In genomic region chr7:49927581-49927980, GRCh38 we compare ENCODE assay signal across 20 cellular contexts.
A peak's percentile ranks its signal among the peaks of the same experiment; 100 is the strongest.
DNase-seq lines count a peak whose midpoint lies in the region; ATAC-seq lines count a peak whose summit lies in the region.
"Had no signal": no experiment of that assay in that cellular context is flagged by ENCODE, and none has a peak within 500 bp of the region (broad histone marks: within the 10 kb centered on the region; RNA-seq: fewer than 3 reads in every experiment).

No MANE protein-coding gene starts in this region.

- intact Hi-C loops in left colon (cut with DNase I, micrococcal nuclease): no loop called here

- DNase-seq in Ammon's horn (ENCODE audit: low spot score) (peak; percentile 19), DMS 273 treated with DMSO at 0.1 percent for 48 hours (lab: John Stamatoyannopoulos, UW) (peak; percentile 24), NCI-H446 treated with DMSO at 0.1 percent for 48 hours (lab: John Stamatoyannopoulos, UW) (peak; percentile 97), cerebellum (ENCODE audit: low spot score) (peak; percentile 72), NCI-H2029 (lab: John Stamatoyannopoulos, UW) (no peak), left colon (no peak)
- DNase-seq: 8988T; ACHN; AML-193; Calu3; CD4-positive, alpha-beta memory T cell; COR-L47; DMS79; EL; GF-D8; GOT3; HFFc6 had no signal

- ATAC-seq in HG03135 (IDR thresholded peaks at IDR 0.05; ENCODE audit: unreplicated experiment) (no peak), left colon (no peak)
- no peak for ATAC-seq in activated CD4-positive, CD25-positive, alpha-beta regulatory T cell treated with anti-CD3 and anti-CD28 coated beads, Interleukin-2, amount 50 U/mL, for 24 hours
- ATAC-seq: A549 had no signal

Comparison
In these comparisons a context has a peak if more than half of its experiments do, and no peak if none do; other contexts are left out.
1. DNase-seq: peak in Ammon's horn (single experiment), DMS 273 treated with DMSO at 0.1 percent for 48 hours (single experiment), NCI-H446 treated with DMSO at 0.1 percent for 48 hours (single experiment) and cerebellum (single experiment); none in NCI-H2029 (single experiment) and left colon (0 of 2).